In genomic region chr15:28004143-28005003, GRCh38 we compare ENCODE assay signal across 32 cellular contexts.
DNase-seq lines count a peak whose midpoint lies in the region; FAIRE-seq and TF ChIP-seq lines count a peak whose summit lies in the region.
"Had no signal": no experiment of that assay in that cellular context is flagged by ENCODE, and none has a peak within 500 bp of the region (broad histone marks: within the 10 kb centered on the region; RNA-seq: fewer than 3 reads in every experiment).

No MANE protein-coding gene starts in this region.

- peak overlapping the region; percentile 77 for H3K18ac ChIP-seq in neuronal stem cell (ENCODE audit: low read length)

- no peaks in the 10 kb centered on the region for H3K36me3 Mint-ChIP-seq in endodermal cell (ENCODE audit: low read depth)
- H3K36me3 Mint-ChIP-seq: IgD-negative memory B cell had no signal

- H3K27ac Mint-ChIP-seq in endodermal cell: peak overlapping the region; percentile 7
- H3K27ac Mint-ChIP-seq: IgD-negative memory B cell, nephron had no signal

- no peak overlapping the region for H2AFZ ChIP-seq in neuronal stem cell (ENCODE audit: low read length)
- H2AFZ ChIP-seq: parathyroid adenoma had no signal

- H4K8ac ChIP-seq in neuronal stem cell (ENCODE audit: low read depth, low read length): peak overlapping the region; percentile 7

- H3K4me1 ChIP-seq in endodermal cell (ENCODE audit: control insufficient read depth, insufficient read depth, low read length) (no peaks in the 10 kb centered on the region), neuronal stem cell (ENCODE audit: control insufficient read depth in 2 of 2, insufficient read depth in 1 of 2, low read depth in 1 of 2, low read length in 2 of 2) (no peaks in the 10 kb centered on the region), uterus (no peaks in the 10 kb centered on the region)
- H3K4me1 ChIP-seq: body of pancreas, Caco-2, parathyroid adenoma, right atrium auricular region, SJSA1, tibial nerve had no signal

- H3K9ac ChIP-seq in endodermal cell (ENCODE audit: extremely low read depth, low read length, poor library complexity, severe bottlenecking): no peak overlapping the region
- peak overlapping the region; percentile 64 for H3K9ac ChIP-seq in neuronal stem cell (ENCODE audit: low read depth, low read length, poor library complexity)
- H3K9ac ChIP-seq: parathyroid adenoma had no signal

- no peak overlapping the region for H3K4me3 ChIP-seq in endodermal cell (ENCODE audit: low read length)
- H3K4me3 ChIP-seq in neuronal stem cell (ENCODE audit: low read length in 2 of 2): no peak overlapping the region
- no peak overlapping the region for H3K4me3 ChIP-seq in uterus
- H3K4me3 ChIP-seq: body of pancreas, right atrium auricular region, SJSA1, tibial nerve had no signal

- H3K9me3 Mint-ChIP-seq in endodermal cell: no peaks in the 10 kb centered on the region

- WGBS in endodermal cell (ENCODE audit: insufficient coverage in 1 of 2, insufficient read length in 1 of 2), 2 experiments: 90 to 95% methylated on average over 8 to 24 of the region's 24 CpGs
- no CpG with 5 or more reads among the region's 24 CpGs for WGBS in neuronal stem cell (ENCODE audit: extremely low coverage in 2 of 2, insufficient read length in 2 of 2, insufficient replicate concordance in 1 of 2), 2 donors

- no peak overlapping the region for H2BK12ac ChIP-seq in neuronal stem cell (ENCODE audit: low read length)

- no peaks in the 10 kb centered on the region for H3K4me1 Mint-ChIP-seq in endodermal cell
- H3K4me1 Mint-ChIP-seq: IgD-negative memory B cell, nephron had no signal

- intact Hi-C loops in uterus (cut with DNase I; ENCODE audit: low total_unique reads): no loop called here

- H3K27me3 ChIP-seq in endodermal cell (ENCODE audit: control insufficient read depth, insufficient read depth, low read length, poor library complexity, severe bottlenecking) (no peaks in the 10 kb centered on the region), neuronal stem cell (ENCODE audit: control insufficient read depth in 3 of 3, insufficient read depth in 3 of 3, low read depth in 1 of 3, low read length in 3 of 3) (no peaks in the 10 kb centered on the region), uterus (no peaks in the 10 kb centered on the region)
- H3K27me3 ChIP-seq: body of pancreas, right atrium auricular region, SJSA1, tibial nerve had no signal

- peak overlapping the region; percentile 14 for H2BK15ac ChIP-seq in neuronal stem cell (ENCODE audit: low read length)

- peak; percentile 33 for DNase-seq in activated effector memory CD4-positive, alpha-beta T cell treated with anti-CD3 and anti-CD28 coated beads, Interleukin-2, amount 50 U/mL, for 16 hours
- no peak for DNase-seq in activated effector memory CD4-positive, alpha-beta T cell treated with Interleukin-2 at 50 U/mL for 16 hours
- DNase-seq in endodermal cell (no peak), neuronal stem cell (ENCODE audit: low spot score) (no peak), urothelium cell line (ENCODE audit: low spot score) (no peak), NCI-H1436 (lab: John Stamatoyannopoulos, UW) (no peak), uterus (no peak)
- no peak for DNase-seq in activated CD4-positive, alpha-beta T cell treated with anti-CD3 and anti-CD28 coated beads, Interleukin-2, amount 50 U/mL, for 1 hour
- DNase-seq: 8988T; activated CD4-positive, alpha-beta T cell treated with anti-CD3 and anti-CD28 coated beads for 4 hours; activated naive CD4-positive, alpha-beta T cell; activated T-cell treated with anti-CD3 and anti-CD28 coated beads, Interleukin-2, amount 50 U/mL, for 1 hour; body of pancreas; Caco-2; hippocampal formation; mammary epithelial cell; NCI-H1048; NCI-H1694; NCI-H446; RPMI8226; stimulated activated CD4-positive, alpha-beta T cell treated with anti-CD3 and anti-CD28 coated beads, Interleukin-12 subunit alpha, Interleukin-12 subunit beta, amount 100 ng/mL, for 4 hours; stimulated activated CD4-positive, alpha-beta T cell treated with anti-CD3 and anti-CD28 coated beads, Interleukin-4, amount 100 ng/mL, for 1 hour; T1000 had no signal

- TF ChIP-seq POLR2A in uterus (IDR thresholded peaks at IDR 0.05): no peak

- H3K36me3 ChIP-seq in endodermal cell (ENCODE audit: control insufficient read depth, insufficient read depth, low read length) (no peaks in the 10 kb centered on the region), neuronal stem cell (replicated peaks in 1 of 2; ENCODE audit: control insufficient read depth in 2 of 2, insufficient read depth in 2 of 2, low read length in 2 of 2) (no peaks in the 10 kb centered on the region), uterus (no peaks in the 10 kb centered on the region)
- H3K36me3 ChIP-seq: right atrium auricular region, SJSA1, tibial nerve had no signal

- no peaks in the 10 kb centered on the region for H3K27me3 Mint-ChIP-seq in endodermal cell (ENCODE audit: insufficient read depth)
- H3K27me3 Mint-ChIP-seq: IgD-negative memory B cell had no signal

- no peaks in the 10 kb centered on the region for H3K79me1 ChIP-seq in neuronal stem cell (ENCODE audit: low read depth, low read length)

- H3K27ac ChIP-seq in endodermal cell (ENCODE audit: low read depth, low read length): no peak overlapping the region
- no peak overlapping the region for H3K27ac ChIP-seq in neuronal stem cell (replicated peaks; ENCODE audit: low read length)
- no peak overlapping the region for H3K27ac ChIP-seq in uterus
- H3K27ac ChIP-seq: body of pancreas, C4-2B, parathyroid adenoma, right atrium auricular region, SJSA1, tibial nerve, VCaP had no signal

- peak overlapping the region; percentile 31 for H4K91ac ChIP-seq in neuronal stem cell (ENCODE audit: low read depth, low read length, poor library complexity)

- H3K23ac ChIP-seq in neuronal stem cell (ENCODE audit: low read depth, low read length, poor library complexity): no peak overlapping the region

- H3K9me3 ChIP-seq in endodermal cell (ENCODE audit: control insufficient read depth, low read length) (no peaks in the 10 kb centered on the region), neuronal stem cell (replicated peaks in 1 of 2; ENCODE audit: control insufficient read depth in 2 of 2, insufficient read depth in 1 of 2, low read depth in 1 of 2, low read length in 2 of 2) (peaks cover 0 to 3% of the 10 kb centered on the region in 2 donors), uterus (no peaks in the 10 kb centered on the region)
- H3K9me3 ChIP-seq: body of pancreas, right atrium auricular region, SJSA1 had no signal

- no peak overlapping the region for H3K4ac ChIP-seq in neuronal stem cell (ENCODE audit: low read length)

- H2BK5ac ChIP-seq in neuronal stem cell (ENCODE audit: low read length): peak overlapping the region; percentile 9

- no peak overlapping the region for H2BK120ac ChIP-seq in neuronal stem cell (ENCODE audit: low read depth, low read length)

- H3K4me3 Mint-ChIP-seq in endodermal cell: no peak overlapping the region
- H3K4me3 Mint-ChIP-seq: nephron had no signal

- TF ChIP-seq CTCF in endodermal cell (conservative IDR thresholded peaks at IDR 0.05) (no peak), uterus (IDR thresholded peaks at IDR 0.05) (no peak)

- H2AK5ac ChIP-seq in neuronal stem cell (ENCODE audit: low read depth, low read length): peak overlapping the region; percentile 13

- H3K4me2 ChIP-seq in neuronal stem cell (ENCODE audit: insufficient read depth, low read length, poor library complexity, severe bottlenecking): no peak overlapping the region

- peak overlapping the region; percentile 60 for H3K14ac ChIP-seq in neuronal stem cell (ENCODE audit: low read length)

- peak; percentile 91 for FAIRE-seq in urothelium cell line (lab: Jason Lieb, UNC)
- FAIRE-seq: endothelial cell of umbilical vein had no signal
